In genomic region chr5:122353361-122353760, GRCh38 we compare ENCODE assay signal across 2 cellular contexts. TPM values are rescaled to one million over a fixed set of nuclear protein-coding genes. Genes with fewer than 3 reads are reported as not detected.
"Had no signal": no experiment of that assay in that cellular context is flagged by ENCODE, and none has a peak within 500 bp of the region (broad histone marks: within the 10 kb centered on the region; RNA-seq: fewer than 3 reads in every experiment).

No MANE protein-coding gene starts in this region.

RNA-seq across cellular contexts. Expression of gene SNCAIP, which starts 41.3 kb away (rescaled TPM):
- total RNA-seq: PC-3 had no signal
- polyA plus RNA-seq: SK-N-SH had no signal
